Comparison of ENCODE assay signal across 9 cellular contexts in the genomic region with DNA sequence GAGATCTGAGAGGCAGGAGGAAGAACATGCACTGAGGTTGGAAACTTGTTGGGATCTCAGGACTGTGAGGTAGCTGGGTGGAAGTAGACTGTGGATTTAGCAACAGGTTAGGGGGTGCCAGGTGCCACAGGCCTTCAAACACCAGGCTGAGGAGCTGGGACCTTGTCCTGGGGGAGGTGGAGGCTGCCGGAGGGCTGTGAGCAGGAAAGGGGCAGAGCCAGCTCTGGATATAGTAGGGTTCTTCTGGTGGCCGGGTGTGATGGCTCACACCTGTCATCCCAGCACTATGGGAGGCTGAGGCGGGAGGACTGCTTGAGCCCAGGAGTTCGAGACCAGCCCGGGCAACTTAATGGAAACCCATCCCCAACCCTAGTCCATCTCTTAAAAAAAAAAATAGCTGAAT. TPM values are rescaled to one million over a fixed set of nuclear protein-coding genes. Genes with fewer than 3 reads are reported as not detected.
DNase-seq lines count a peak whose midpoint lies in the region; ATAC-seq and TF ChIP-seq lines count a peak whose summit lies in the region.
"Had no signal": no experiment of that assay in that cellular context is flagged by ENCODE, and none has a peak within 500 bp of the region (broad histone marks: within the 10 kb centered on the region; RNA-seq: fewer than 3 reads in every experiment).

No MANE protein-coding gene starts in this region.

- peak overlapping the region; percentile 84 for H3K4me3 Mint-ChIP-seq in central memory CD8-positive, alpha-beta T cell
- H3K4me3 Mint-ChIP-seq in naive B cell = peak overlapping the region; percentile 84 to 96 (median 94)

- TF ChIP-seq CTCF in heart right ventricle (IDR thresholded peaks at IDR 0.05) = no peak
- no peak for TF ChIP-seq CTCF in upper lobe of left lung (IDR thresholded peaks at IDR 0.05)

- H3K27ac Mint-ChIP-seq in central memory CD8-positive, alpha-beta T cell (ENCODE audit: low read depth) = no peak overlapping the region
- H3K27ac Mint-ChIP-seq in naive B cell = peak overlapping the region in 4 of 6 donors; percentile 49 to 95 (median 92)

- H3K27me3 ChIP-seq in heart right ventricle (no peaks in the 10 kb centered on the region), upper lobe of left lung (no peaks in the 10 kb centered on the region), aorta (ENCODE audit: control insufficient read depth in 1 of 2, insufficient read depth in 2 of 2, low read length in 1 of 2) (no peaks in the 10 kb centered on the region)

- peaks cover 39% of the 10 kb centered on the region for H3K4me1 Mint-ChIP-seq in central memory CD8-positive, alpha-beta T cell
- peaks cover 31 to 64% (median 61%) of the 10 kb centered on the region in 3 donors for H3K4me1 Mint-ChIP-seq in naive B cell

- intact Hi-C loops in heart right ventricle (cut with DNase I) (loop anchor here in 7 of 10 donors (5.0 to 10.0 kb wide), 3 partner anchors 42 to 125 kb away; a partner anchor contains a TSS), left cardiac atrium (cut with DNase I) (loop anchor here (5.0 to 10.0 kb wide), 4 partner anchors 43 to 128 kb away; a partner anchor contains a TSS), aorta (cut with DNase I) (loop anchor here (5.0 kb wide), 2 partner anchors 43 to 57 kb away; a partner anchor contains a TSS)

- no peaks in the 10 kb centered on the region for H3K9me3 Mint-ChIP-seq in central memory CD8-positive, alpha-beta T cell
- H3K9me3 Mint-ChIP-seq in naive B cell = no peaks in the 10 kb centered on the region

- ATAC-seq in heart right ventricle (no peak), left cardiac atrium (no peak), naive B cell (ENCODE audit: low read depth in 2 of 2) (no peak), upper lobe of left lung (ENCODE audit: low FRiP score in 2 of 2) (no peak), GM19467 (IDR thresholded peaks at IDR 0.05; ENCODE audit: unreplicated experiment) (no peak), aorta (ENCODE audit: low FRiP score) (no peak)
- no peak for ATAC-seq in central memory CD8-positive, alpha-beta T cell (replicated peaks; ENCODE audit: extremely low read depth, poor library complexity, severe bottlenecking)

- no peaks in the 10 kb centered on the region for H3K9me3 ChIP-seq in heart right ventricle
- no peaks in the 10 kb centered on the region for H3K9me3 ChIP-seq in upper lobe of left lung
- H3K9me3 ChIP-seq in aorta (ENCODE audit: control insufficient read depth, low read length) = no peaks in the 10 kb centered on the region

- peaks cover 13% of the 10 kb centered on the region for H3K36me3 Mint-ChIP-seq in central memory CD8-positive, alpha-beta T cell (ENCODE audit: insufficient read depth)
- H3K36me3 Mint-ChIP-seq in naive B cell = peaks cover 0 to 9% of the 10 kb centered on the region in 2 donors

- H3K27me3 Mint-ChIP-seq in central memory CD8-positive, alpha-beta T cell = no peaks in the 10 kb centered on the region
- no peaks in the 10 kb centered on the region for H3K27me3 Mint-ChIP-seq in naive B cell

- H3K4me3 ChIP-seq in heart right ventricle (peak overlapping the region in 8 of 10 donors; percentile 73 to 87 (median 85)), upper lobe of left lung (peak overlapping the region in 2 of 4 donors; percentile 74 to 87), aorta (ENCODE audit: low read length in 2 of 2) (no peak overlapping the region)

- H3K36me3 ChIP-seq in heart right ventricle (peaks cover 0 to 29% (median 9%) of the 10 kb centered on the region in 9 donors), upper lobe of left lung (peaks cover 0 to 29% (median 11%) of the 10 kb centered on the region in 4 donors), aorta (ENCODE audit: control insufficient read depth in 1 of 2, insufficient read depth in 2 of 2, low read length in 1 of 2) (peaks cover 0 to 2% of the 10 kb centered on the region in 2 donors)

- no peak for TF ChIP-seq EP300 in upper lobe of left lung (IDR thresholded peaks at IDR 0.05)

- H3K4me1 ChIP-seq in heart right ventricle (peaks cover 8 to 43% (median 23%) of the 10 kb centered on the region in 9 donors), upper lobe of left lung (peaks cover 18 to 38% (median 24%) of the 10 kb centered on the region in 4 donors), aorta (ENCODE audit: control insufficient read depth in 1 of 2, insufficient read depth in 2 of 2, low read length in 2 of 2) (no peaks in the 10 kb centered on the region)

- H3K27ac ChIP-seq in heart right ventricle (peak overlapping the region; percentile 72 to 89 (median 84)), upper lobe of left lung (peak overlapping the region; percentile 73 to 94 (median 89)), aorta (ENCODE audit: low read depth in 1 of 2, low read length in 2 of 2) (no peak overlapping the region)

- TF ChIP-seq POLR2A in upper lobe of left lung (IDR thresholded peaks at IDR 0.05) = no peak

- WGBS in heart right ventricle, 2 donors = 86 to 96% methylated on average over 5 of the region's 5 CpGs
- WGBS in upper lobe of left lung, 2 donors = 90 to 92% methylated on average over 4 to 5 of the region's 5 CpGs
- 95 to 97% methylated on average over 5 of the region's 5 CpGs for WGBS in aorta, 2 donors

- DNase-seq in heart right ventricle = no peak
- DNase-seq in left cardiac atrium = no peak
- no peak for DNase-seq in central memory CD8-positive, alpha-beta T cell (ENCODE audit: low spot score in 2 of 2)
- no peak for DNase-seq in naive B cell
- DNase-seq in upper lobe of left lung = no peak
- no peak for DNase-seq in NCI-H2196 (lab: John Stamatoyannopoulos, UW; ENCODE audit: unreplicated experiment)
- DNase-seq in aorta = no peak
- DNase-seq: NCI-H2171 treated with DMSO at 0.1 percent for 48 hours had no signal

RNA-seq across cellular contexts. Expression of a gene that starts 3.1 kb away (rescaled TPM):
- 10 to 100 TPM; 11.4 to 20.8 (median 14.4) TPM for total RNA-seq in heart right ventricle
- 10 to 100 TPM; 16.4 to 24.1 TPM for polyA plus RNA-seq in heart right ventricle
- total RNA-seq in left cardiac atrium = 10 to 100 TPM; 11.0 to 16.2 TPM
- polyA plus RNA-seq in naive B cell (ENCODE audit: low read depth in 6 of 6) = 1 to 10 TPM; 4.7 to 8.4 (median 5.7) TPM
- total RNA-seq in upper lobe of left lung = 10 to 100 TPM; 17.3 to 43.0 (median 22.3) TPM
- total RNA-seq in aorta = 10 to 100 TPM in 1 of 2 donors, 1 to 10 TPM in 1; 9.3 to 18.1 TPM
- 10 to 100 TPM; 11.5 to 27.8 TPM for polyA plus RNA-seq in aorta

RNA-seq across cellular contexts. Expression of a gene that starts 8.1 kb away (rescaled TPM):
- total RNA-seq in heart right ventricle (100 to 1,000 TPM in 1 of 10 donors, 10 to 100 TPM in 9; 39.7 to 110 (median 54.9) TPM), left cardiac atrium (10 to 100 TPM; 48.7 to 55.6 TPM), upper lobe of left lung (100 to 1,000 TPM in 1 of 6 donors, 10 to 100 TPM in 5; 41.7 to 110 (median 61.2) TPM), aorta (10 to 100 TPM; 27.2 to 40.3 TPM)
- polyA plus RNA-seq in heart right ventricle (100 to 1,000 TPM in 1 of 2 donors, 10 to 100 TPM in 1; 39.5 to 149 TPM), naive B cell (ENCODE audit: low read depth in 6 of 6) (10 to 100 TPM; 21.2 to 49.7 (median 28.9) TPM), aorta (10 to 100 TPM; 18.3 to 52.8 TPM)

RNA-seq across cellular contexts. Expression of a gene that starts 41.0 kb away (rescaled TPM):
- total RNA-seq in heart right ventricle (100 to 1,000 TPM in 3 of 10 donors, 10 to 100 TPM in 7; 67.8 to 137 (median 90.0) TPM), left cardiac atrium (100 to 1,000 TPM; 113 to 122 TPM), upper lobe of left lung (100 to 1,000 TPM in 3 of 6 donors, 10 to 100 TPM in 3; 60.2 to 136 (median 106) TPM), aorta (100 to 1,000 TPM; 103 to 133 TPM)
- polyA plus RNA-seq in heart right ventricle (100 to 1,000 TPM; 107 to 220 TPM), naive B cell (ENCODE audit: low read depth in 6 of 6) (10 to 100 TPM; 46.1 to 98.3 (median 60.3) TPM), aorta (100 to 1,000 TPM in 1 of 2 donors, 10 to 100 TPM in 1; 50.0 to 142 TPM)

RNA-seq across cellular contexts. Expression of a gene that starts 43.2 kb away (rescaled TPM):
- total RNA-seq in heart right ventricle (100 to 1,000 TPM in 1 of 10 donors, 10 to 100 TPM in 9; 56.0 to 108 (median 62.6) TPM), left cardiac atrium (10 to 100 TPM; 68.0 to 77.8 TPM), upper lobe of left lung (100 to 1,000 TPM in 1 of 6 donors, 10 to 100 TPM in 5; 46.0 to 113 (median 77.6) TPM), aorta (10 to 100 TPM; 71.3 to 77.5 TPM)
- polyA plus RNA-seq in heart right ventricle (10 to 100 TPM; 36.1 to 96.3 TPM), naive B cell (ENCODE audit: low read depth in 6 of 6) (1 to 10 TPM; 3.9 to 8.0 (median 5.0) TPM), aorta (10 to 100 TPM; 19.9 to 63.1 TPM)

RNA-seq across cellular contexts. Expression of a gene that starts 46.9 kb away (rescaled TPM):
- under 1 TPM in 8 of 10 donors, not detected in 2; 0.15 to 0.80 (median 0.36) TPM for total RNA-seq in heart right ventricle
- polyA plus RNA-seq in heart right ventricle = 1 to 10 TPM in 1 of 2 donors, under 1 TPM in 1; 0.64 to 3.4 TPM
- 1 to 10 TPM in 1 of 2 donors, under 1 TPM in 1; 0.76 to 1.1 TPM for total RNA-seq in left cardiac atrium
- under 1 TPM in 1 of 6 donors, not detected in 5; 0.18 TPM for polyA plus RNA-seq in naive B cell (ENCODE audit: low read depth in 6 of 6)
- under 1 TPM in 3 of 6 donors, not detected in 3; 0.15 to 0.91 (median 0.37) TPM for total RNA-seq in upper lobe of left lung
- total RNA-seq in aorta = 1 to 10 TPM in 1 of 2 donors, under 1 TPM in 1; 0.42 to 2.6 TPM
- polyA plus RNA-seq in aorta = under 1 TPM in 1 of 2 donors, not detected in 1; 0.38 TPM

Comparison
In these comparisons a context has a peak if more than half of its experiments do, and no peak if none do; other contexts are left out.
1. H3K27ac ChIP-seq: peak in heart right ventricle (10 of 10) and upper lobe of left lung (4 of 4); none in aorta (0 of 2).
2. H3K4me3 ChIP-seq: peak in heart right ventricle (8 of 10); none in aorta (0 of 2).